ENCODE assay signal across 20 cellular contexts in the genomic region with DNA sequence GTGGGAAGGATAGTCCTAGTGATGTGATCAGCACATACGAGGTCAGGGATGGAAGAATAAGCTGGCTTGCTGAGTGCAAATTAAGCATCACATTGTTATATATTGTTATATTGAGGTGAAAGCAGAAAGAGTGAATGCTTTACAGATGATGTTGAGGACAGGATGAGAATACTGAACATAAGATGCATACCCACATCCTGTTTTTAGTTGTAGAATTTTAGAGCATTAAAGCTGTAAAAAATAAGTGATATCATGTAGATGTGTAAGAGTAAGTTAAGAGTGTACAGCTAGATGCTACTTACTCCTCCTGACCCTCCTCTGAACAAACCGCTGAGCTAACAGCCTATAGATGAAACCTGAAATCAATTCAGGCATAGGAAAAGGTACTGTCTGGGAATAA.
DNase-seq lines count a peak whose midpoint lies in the region; ATAC-seq and TF ChIP-seq lines count a peak whose summit lies in the region.
"Had no signal": no experiment of that assay in that cellular context is flagged by ENCODE, and none has a peak within 500 bp of the region (broad histone marks: within the 10 kb centered on the region; RNA-seq: fewer than 3 reads in every experiment).

No MANE protein-coding gene starts in this region.

- CTCF ChIA-PET in activated CD4-positive, alpha-beta T cell treated with anti-CD3 and anti-CD28 coated beads, Interleukin-2, amount 10 ng/mL, durations not matched to agents 7 days and 5 days (lab: Charles Lee): no interaction called here
- CTCF ChIA-PET in activated CD4-positive, alpha-beta T cell treated with anti-CD3 and anti-CD28 coated beads for 36 hours (lab: Charles Lee): interaction anchor here (0.6 kb wide), 1 partner anchor 941 kb away, joined by 3 read pairs; no protein-coding TSS in a partner anchor
- CTCF ChIA-PET in T-cell (lab: Charles Lee): no interaction called here
- CTCF ChIA-PET in WTC11 (lab: Charles Lee): interaction anchor here (0.8 kb wide), 1 partner anchor 11 kb away, joined by 3 read pairs; no protein-coding TSS in a partner anchor
- CTCF ChIA-PET in GM10248 (lab: Yijun Ruan, JAX): interaction anchor here (1.0 to 1.6 kb wide), 4 partner anchors 9 to 15 kb away, joined by 3 to 6 read pairs (median 4); no protein-coding TSS in a partner anchor

- peak overlapping the region; percentile 46 for H3K27ac Mint-ChIP-seq in activated CD4-positive, alpha-beta T cell treated with anti-CD3 and anti-CD28 coated beads, Interleukin-2, amount 10 ng/mL, durations not matched to agents 7 days and 5 days
- H3K27ac Mint-ChIP-seq in activated CD4-positive, alpha-beta T cell treated with anti-CD3 and anti-CD28 coated beads for 36 hours: no peak overlapping the region
- H3K27ac Mint-ChIP-seq in CD4-positive, CD25-positive, alpha-beta regulatory T cell: no peak overlapping the region
- H3K27ac Mint-ChIP-seq in T-cell (peak overlapping the region; percentile 37 to 76), nephron progenitor cell (peak overlapping the region; percentile 0), WTC11 (no peak overlapping the region)
- H3K27ac Mint-ChIP-seq: B cell; CD4-positive, alpha-beta memory T cell; HFFc6 had no signal

- H3K9me3 ChIP-seq in CD4-positive, CD25-positive, alpha-beta regulatory T cell (ENCODE audit: control insufficient read depth in 2 of 2, low read length in 2 of 2): no peaks in the 10 kb centered on the region
- H3K9me3 ChIP-seq: BLaER1, Caco-2, HAP-1 had no signal

- H3K27ac ChIP-seq in CD4-positive, CD25-positive, alpha-beta regulatory T cell (ENCODE audit: insufficient read depth, low read length, poor library complexity, severe bottlenecking): no peak overlapping the region
- H3K27ac ChIP-seq: 22Rv1, BLaER1, C4-2B had no signal

- no peaks in the 10 kb centered on the region for H3K4me1 ChIP-seq in CD4-positive, CD25-positive, alpha-beta regulatory T cell (ENCODE audit: control insufficient read depth, insufficient read depth, low read length, poor library complexity, severe bottlenecking)
- H3K4me1 ChIP-seq: Caco-2 had no signal

- ATAC-seq in activated CD4-positive, alpha-beta T cell treated with anti-CD3 and anti-CD28 coated beads for 36 hours: no peak
- ATAC-seq in CD4-positive, CD25-positive, alpha-beta regulatory T cell (ENCODE audit: low read depth in 2 of 2): peak in 1 of 2 donors; percentile 50
- ATAC-seq in T-cell (replicated peaks in 1 of 4): peak; percentile 30 to 82 (median 55)
- no peak for ATAC-seq in WTC11
- ATAC-seq in HG03469 (IDR thresholded peaks at IDR 0.05; ENCODE audit: unreplicated experiment): no peak
- ATAC-seq: GM12878 had no signal

- DNase-seq in activated CD4-positive, alpha-beta T cell treated with anti-CD3 and anti-CD28 coated beads, Interleukin-2, amount 10 ng/mL, durations not matched to agents 7 days and 5 days: no peak
- no peak for DNase-seq in activated CD4-positive, alpha-beta T cell treated with anti-CD3 and anti-CD28 coated beads for 36 hours
- peak in 2 of 3 donors; percentile 1 to 13 for DNase-seq in CD4-positive, CD25-positive, alpha-beta regulatory T cell
- DNase-seq in T-cell (peak in 1 of 34 experiments; percentile 0), nephron progenitor cell (no peak), WTC11 (ENCODE audit: low spot score) (no peak), GM10248 (ENCODE audit: extremely low spot score) (no peak)
- DNase-seq: Caco-2; CD4-positive, alpha-beta memory T cell; DMS153; DND-41; GOT3; HFFc6 had no signal

- intact Hi-C loops in activated CD4-positive, alpha-beta T cell treated with anti-CD3 and anti-CD28 coated beads for 36 hours (cut with DNase I, micrococcal nuclease): no loop called here

- H3K27me3 ChIP-seq in CD4-positive, CD25-positive, alpha-beta regulatory T cell (ENCODE audit: control insufficient read depth, insufficient read depth, low read length): no peaks in the 10 kb centered on the region
- H3K27me3 ChIP-seq: BLaER1 had no signal

- no peaks in the 10 kb centered on the region for H3K27me3 Mint-ChIP-seq in activated CD4-positive, alpha-beta T cell treated with anti-CD3 and anti-CD28 coated beads, Interleukin-2, amount 10 ng/mL, durations not matched to agents 7 days and 5 days
- no peaks in the 10 kb centered on the region for H3K27me3 Mint-ChIP-seq in activated CD4-positive, alpha-beta T cell treated with anti-CD3 and anti-CD28 coated beads for 36 hours
- H3K27me3 Mint-ChIP-seq in CD4-positive, CD25-positive, alpha-beta regulatory T cell: no peaks in the 10 kb centered on the region
- H3K27me3 Mint-ChIP-seq in T-cell (no peaks in the 10 kb centered on the region), nephron progenitor cell (ENCODE audit: low read depth, poor library complexity) (no peaks in the 10 kb centered on the region), WTC11 (ENCODE audit: low read depth) (no peaks in the 10 kb centered on the region)
- H3K27me3 Mint-ChIP-seq: B cell; CD4-positive, alpha-beta memory T cell had no signal

- no peak for TF ChIP-seq CTCF in nephron progenitor cell (IDR thresholded peaks at IDR 0.05)
- TF ChIP-seq CTCF in WTC11 (IDR thresholded peaks at IDR 0.05): no peak
- no peak for TF ChIP-seq CTCF in GM10248 (IDR thresholded peaks at IDR 0.05; ENCODE audit: control extremely low read depth, extremely low read depth, low read depth, missing control alignments)

- no peak overlapping the region for H3K4me3 ChIP-seq in CD4-positive, CD25-positive, alpha-beta regulatory T cell (ENCODE audit: low read depth, low read length)
- H3K4me3 ChIP-seq: BLaER1, GM12878, HAP-1 had no signal

- POLR2A ChIA-PET in activated CD4-positive, alpha-beta T cell treated with anti-CD3 and anti-CD28 coated beads, Interleukin-2, amount 10 ng/mL, durations not matched to agents 7 days and 5 days (lab: Charles Lee): no interaction called here
- POLR2A ChIA-PET in activated CD4-positive, alpha-beta T cell treated with anti-CD3 and anti-CD28 coated beads for 36 hours (lab: Charles Lee): no interaction called here
- POLR2A ChIA-PET in T-cell (lab: Charles Lee) (interaction anchor here in 1 of 2 donors (0.5 kb wide), 1 partner anchor 28 kb away, joined by 7 read pairs; no protein-coding TSS in a partner anchor), WTC11 (lab: Charles Lee) (no interaction called here), GM10248 (lab: Yijun Ruan, JAX) (no interaction called here)

- peaks cover 17% of the 10 kb centered on the region for H3K4me1 Mint-ChIP-seq in activated CD4-positive, alpha-beta T cell treated with anti-CD3 and anti-CD28 coated beads, Interleukin-2, amount 10 ng/mL, durations not matched to agents 7 days and 5 days
- H3K4me1 Mint-ChIP-seq in activated CD4-positive, alpha-beta T cell treated with anti-CD3 and anti-CD28 coated beads for 36 hours: peaks cover 10% of the 10 kb centered on the region
- H3K4me1 Mint-ChIP-seq in CD4-positive, CD25-positive, alpha-beta regulatory T cell: peaks cover 0 to 5% (median 0%) of the 10 kb centered on the region in 4 donors
- H3K4me1 Mint-ChIP-seq in T-cell: peaks cover 0 to 11% (median 8%) of the 10 kb centered on the region in 3 donors
- H3K4me1 Mint-ChIP-seq in nephron progenitor cell: peaks cover 5% of the 10 kb centered on the region
- no peaks in the 10 kb centered on the region for H3K4me1 Mint-ChIP-seq in WTC11
- H3K4me1 Mint-ChIP-seq: B cell; CD4-positive, alpha-beta memory T cell had no signal

- H3K9me3 Mint-ChIP-seq in activated CD4-positive, alpha-beta T cell treated with anti-CD3 and anti-CD28 coated beads, Interleukin-2, amount 10 ng/mL, durations not matched to agents 7 days and 5 days: peaks cover 2% of the 10 kb centered on the region
- peaks cover 11% of the 10 kb centered on the region for H3K9me3 Mint-ChIP-seq in activated CD4-positive, alpha-beta T cell treated with anti-CD3 and anti-CD28 coated beads for 36 hours (ENCODE audit: low read depth)
- H3K9me3 Mint-ChIP-seq in CD4-positive, CD25-positive, alpha-beta regulatory T cell: peaks cover 0 to 23% (median 7%) of the 10 kb centered on the region in 7 donors
- peaks cover 8 to 13% (median 11%) of the 10 kb centered on the region in 3 donors for H3K9me3 Mint-ChIP-seq in T-cell
- peaks cover 4% of the 10 kb centered on the region for H3K9me3 Mint-ChIP-seq in nephron progenitor cell
- H3K9me3 Mint-ChIP-seq in WTC11: peaks cover 11% of the 10 kb centered on the region

- H3K4me3 Mint-ChIP-seq in activated CD4-positive, alpha-beta T cell treated with anti-CD3 and anti-CD28 coated beads, Interleukin-2, amount 10 ng/mL, durations not matched to agents 7 days and 5 days: no peak overlapping the region
- no peak overlapping the region for H3K4me3 Mint-ChIP-seq in activated CD4-positive, alpha-beta T cell treated with anti-CD3 and anti-CD28 coated beads for 36 hours
- H3K4me3 Mint-ChIP-seq in CD4-positive, CD25-positive, alpha-beta regulatory T cell: peak overlapping the region in 1 of 4 donors; percentile 3
- H3K4me3 Mint-ChIP-seq in T-cell (peak overlapping the region in 1 of 3 donors; percentile 3), nephron progenitor cell (no peak overlapping the region), WTC11 (no peak overlapping the region)
- H3K4me3 Mint-ChIP-seq: B cell; CD4-positive, alpha-beta memory T cell; HFFc6 had no signal

- no peaks in the 10 kb centered on the region for H3K36me3 ChIP-seq in CD4-positive, CD25-positive, alpha-beta regulatory T cell (ENCODE audit: control insufficient read depth, insufficient read depth, low read length)
- H3K36me3 ChIP-seq: BLaER1, HAP-1 had no signal

- H3K36me3 Mint-ChIP-seq in activated CD4-positive, alpha-beta T cell treated with anti-CD3 and anti-CD28 coated beads, Interleukin-2, amount 10 ng/mL, durations not matched to agents 7 days and 5 days (ENCODE audit: low read depth): no peaks in the 10 kb centered on the region
- no peaks in the 10 kb centered on the region for H3K36me3 Mint-ChIP-seq in activated CD4-positive, alpha-beta T cell treated with anti-CD3 and anti-CD28 coated beads for 36 hours (ENCODE audit: low read depth)
- H3K36me3 Mint-ChIP-seq in CD4-positive, CD25-positive, alpha-beta regulatory T cell: no peaks in the 10 kb centered on the region
- no peaks in the 10 kb centered on the region for H3K36me3 Mint-ChIP-seq in T-cell
- H3K36me3 Mint-ChIP-seq in nephron progenitor cell (ENCODE audit: low read depth): peaks cover 4% of the 10 kb centered on the region
- H3K36me3 Mint-ChIP-seq in WTC11: peaks cover 3% of the 10 kb centered on the region; the same call in 1 of the 2 replicates
- H3K36me3 Mint-ChIP-seq: CD4-positive, alpha-beta memory T cell had no signal

TF ChIP-seq in WTC11, 78 proteins besides CTCF, POLR2A, EP300 and RAD21 (continues in another document):
- TF ChIP-seq TCF7 (CRISPR knock-in tag; IDR thresholded peaks at IDR 0.05; ENCODE audit: low read depth): no peak
- TF ChIP-seq, protein P1, sequence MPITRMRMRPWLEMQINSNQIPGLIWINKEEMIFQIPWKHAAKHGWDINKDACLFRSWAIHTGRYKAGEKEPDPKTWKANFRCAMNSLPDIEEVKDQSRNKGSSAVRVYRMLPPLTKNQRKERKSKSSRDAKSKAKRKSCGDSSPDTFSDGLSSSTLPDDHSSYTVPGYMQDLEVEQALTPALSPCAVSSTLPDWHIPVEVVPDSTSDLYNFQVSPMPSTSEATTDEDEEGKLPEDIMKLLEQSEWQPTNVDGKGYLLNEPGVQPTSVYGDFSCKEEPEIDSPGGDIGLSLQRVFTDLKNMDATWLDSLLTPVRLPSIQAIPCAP (CRISPR knock-in tag; IDR thresholded peaks at IDR 0.05): no peak

Comparison
In these comparisons a context has a peak if more than half of its experiments do, and no peak if none do; other contexts are left out.
1. H3K27ac Mint-ChIP-seq: peak in activated CD4-positive, alpha-beta T cell treated with anti-CD3 and anti-CD28 coated beads, Interleukin-2, amount 10 ng/mL, durations not matched to agents 7 days and 5 days (single experiment), T-cell (2 of 2) and nephron progenitor cell (single experiment); none in activated CD4-positive, alpha-beta T cell treated with anti-CD3 and anti-CD28 coated beads for 36 hours (single experiment), CD4-positive, CD25-positive, alpha-beta regulatory T cell (0 of 3) and WTC11 (single experiment).
2. CTCF ChIA-PET loops: an anchor here in activated CD4-positive, alpha-beta T cell treated with anti-CD3 and anti-CD28 coated beads for 36 hours (0.6 kb wide), WTC11 (0.8 kb wide) and GM10248 (1.0 to 1.6 kb wide); none called in activated CD4-positive, alpha-beta T cell treated with anti-CD3 and anti-CD28 coated beads, Interleukin-2, amount 10 ng/mL, durations not matched to agents 7 days and 5 days and T-cell.
3. DNase-seq: peak in CD4-positive, CD25-positive, alpha-beta regulatory T cell (2 of 3); none in activated CD4-positive, alpha-beta T cell treated with anti-CD3 and anti-CD28 coated beads, Interleukin-2, amount 10 ng/mL, durations not matched to agents 7 days and 5 days (single experiment), activated CD4-positive, alpha-beta T cell treated with anti-CD3 and anti-CD28 coated beads for 36 hours (single experiment), nephron progenitor cell (single experiment), WTC11 (single experiment) and GM10248 (single experiment).
4. ATAC-seq: peak in T-cell (4 of 4); none in activated CD4-positive, alpha-beta T cell treated with anti-CD3 and anti-CD28 coated beads for 36 hours (single experiment), WTC11 (single experiment) and HG03469 (single experiment).